ENCODE assay signal across 11 cellular contexts in the genomic region with DNA sequence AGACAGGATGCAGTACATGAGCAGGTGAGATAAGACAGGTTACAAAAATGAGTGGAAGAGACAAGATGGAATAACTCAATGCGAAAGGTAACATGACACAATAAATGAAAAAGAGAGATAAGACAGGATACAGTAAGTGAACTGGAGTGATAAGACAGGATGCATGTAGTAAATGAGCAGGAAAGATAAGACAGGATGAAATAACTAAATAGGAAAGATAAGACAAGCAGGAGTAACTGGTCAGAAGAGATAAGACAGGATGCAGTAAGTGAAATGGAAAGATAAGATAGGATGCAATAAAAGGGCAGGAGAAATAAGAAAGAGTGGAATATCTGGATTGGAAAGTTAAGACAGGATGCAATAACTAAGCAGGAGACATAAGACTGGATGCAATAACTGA. TPM values are rescaled to one million over a fixed set of nuclear protein-coding genes. Genes with fewer than 3 reads are reported as not detected.
"Had no signal": no experiment of that assay in that cellular context is flagged by ENCODE, and none has a peak within 500 bp of the region (broad histone marks: within the 10 kb centered on the region; RNA-seq: fewer than 3 reads in every experiment).

No MANE protein-coding gene starts in this region.

- H3K27ac ChIP-seq: GM23248, HL-60, KMS-11 had no signal

- H3K4me2 ChIP-seq: KMS-11 had no signal

- H3K9me3 ChIP-seq: HAP-1 had no signal

- ATAC-seq: HCT116 had no signal

- H2AFZ ChIP-seq: GM23248 had no signal

- H3K4me1 ChIP-seq: HAP-1 had no signal

- H3K36me3 ChIP-seq: HAP-1 had no signal

- H3K9ac ChIP-seq: GM23248, KMS-11 had no signal

- DNase-seq: GM23248, GOT3, H7, IMR-90, KBM-7 had no signal

- H3K4me3 ChIP-seq: GM23248, HAP-1 had no signal

RNA-seq across cellular contexts. Expression of gene MYH4, which starts 8.3 kb away (rescaled TPM):
- total RNA-seq: GM23248, H4, H7, HT1080, IMR-90 had no signal
- polyA plus RNA-seq: GM23248, IMR-90 had no signal

RNA-seq across cellular contexts. Expression of gene MYH1, which starts 40.6 kb away (rescaled TPM):
- total RNA-seq: H4, H7, HT1080, IMR-90 had no signal
- polyA plus RNA-seq: IMR-90 had no signal

RNA-seq across cellular contexts. Expression of gene MYH8, which starts 56.0 kb away (rescaled TPM):
- total RNA-seq: GM23248, H7, HT1080, IMR-90 had no signal
- polyA plus RNA-seq: GM23248, IMR-90 had no signal
